27 cellular contexts compared by ENCODE assay signal in the genomic region with DNA sequence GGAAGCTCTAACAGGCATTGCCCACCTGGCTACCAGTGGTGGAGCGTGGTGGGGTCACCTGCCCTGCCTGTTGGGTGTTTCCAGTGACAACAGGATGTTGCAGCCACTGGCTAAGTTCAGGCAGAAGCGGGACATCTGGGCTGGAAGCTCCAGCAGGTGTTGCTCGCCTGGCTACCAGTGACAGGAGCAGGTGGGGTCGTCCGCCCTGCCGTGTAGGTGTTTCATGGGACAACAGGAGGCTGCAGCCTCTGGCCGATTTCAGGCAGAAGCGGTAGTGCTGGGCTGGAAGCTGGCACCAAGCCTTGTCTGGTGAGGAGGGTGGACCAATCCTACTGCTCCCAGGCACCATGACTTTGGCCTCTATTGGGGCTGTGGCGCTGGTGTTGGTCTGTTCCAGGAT. TPM values are rescaled to one million over a fixed set of nuclear protein-coding genes. Genes with fewer than 3 reads are reported as not detected.
"Had no signal": no experiment of that assay in that cellular context is flagged by ENCODE, and none has a peak within 500 bp of the region (broad histone marks: within the 10 kb centered on the region; RNA-seq: fewer than 3 reads in every experiment).

No MANE protein-coding gene starts in this region.

- ATAC-seq: effector memory CD8-positive, alpha-beta T cell; gastrocnemius medialis; heart right ventricle; left cardiac atrium; left ventricle myocardium superior; naive thymus-derived CD8-positive, alpha-beta T cell had no signal

- H3K36me3 Mint-ChIP-seq: naive B cell had no signal

- H3K4me3 ChIP-seq: esophagus squamous epithelium, gastrocnemius medialis, heart right ventricle, left lung, lower lobe of right lung, mucosa of descending colon had no signal

- H3K4me1 Mint-ChIP-seq: endodermal cell; mesothelial cell of epicardium; naive B cell; naive thymus-derived CD8-positive, alpha-beta T cell had no signal

- H3K27me3 Mint-ChIP-seq: dendritic cell treated with granulocyte-macrophage colony-stimulating factor and Interleukin-4, amounts not matched to agents 40 ng/mL and 50 ng/mL, for 4 days; naive B cell had no signal

- H3K9me3 Mint-ChIP-seq: dendritic cell treated with granulocyte-macrophage colony-stimulating factor and Interleukin-4, amounts not matched to agents 40 ng/mL and 50 ng/mL, for 4 days; effector memory CD8-positive, alpha-beta T cell had no signal

- H3K36me3 ChIP-seq: esophagus squamous epithelium, gastrocnemius medialis, heart right ventricle, left lung, lower lobe of right lung had no signal

- DNase-seq: cortex of kidney; effector CD8-positive, alpha-beta T cell; esophagus squamous epithelium; foreskin melanocyte; gastrocnemius medialis; heart right ventricle; hippocampal formation; left cardiac atrium; left ventricle myocardium superior; lower lobe of right lung; mesenchymal stem cell; naive B cell had no signal

- H3K27ac Mint-ChIP-seq: dendritic cell treated with granulocyte-macrophage colony-stimulating factor and Interleukin-4, amounts not matched to agents 40 ng/mL and 50 ng/mL, for 4 days; effector memory CD8-positive, alpha-beta T cell; endodermal cell; mesothelial cell of epicardium; naive B cell; naive thymus-derived CD8-positive, alpha-beta T cell had no signal

- H3K27me3 ChIP-seq: esophagus squamous epithelium, left lung had no signal

- H3K4me3 Mint-ChIP-seq: dendritic cell treated with granulocyte-macrophage colony-stimulating factor and Interleukin-4, amounts not matched to agents 40 ng/mL and 50 ng/mL, for 4 days; effector memory CD8-positive, alpha-beta T cell; endodermal cell; mesothelial cell of epicardium; naive B cell; naive thymus-derived CD8-positive, alpha-beta T cell had no signal

RNA-seq across cellular contexts. Expression of gene RIPPLY1, which starts 39.4 kb away (rescaled TPM):
- total RNA-seq: dermis microvascular lymphatic vessel endothelial cell; endodermal cell; esophagus mucosa; esophagus squamous epithelium; gastrocnemius medialis; glomerular endothelial cell; heart right ventricle; kidney epithelial cell; left cardiac atrium; left lung; left ventricle myocardium superior; lower leg skin; lower lobe of right lung; lung microvascular endothelial cell; mesenteric fat pad; mesothelial cell of epicardium; mucosa of descending colon; myocyte; naive thymus-derived CD8-positive, alpha-beta T cell had no signal

RNA-seq across cellular contexts. Expression of gene CLDN2, which starts 56.5 kb away (rescaled TPM):
- total RNA-seq: dermis microvascular lymphatic vessel endothelial cell; endodermal cell; esophagus mucosa; esophagus squamous epithelium; glomerular endothelial cell; heart right ventricle; left ventricle myocardium superior; lower leg skin; lower lobe of right lung; lung microvascular endothelial cell; mesothelial cell of epicardium; myocyte; naive thymus-derived CD8-positive, alpha-beta T cell had no signal
